1 cellular context compared by ENCODE assay signal in the genomic region with DNA sequence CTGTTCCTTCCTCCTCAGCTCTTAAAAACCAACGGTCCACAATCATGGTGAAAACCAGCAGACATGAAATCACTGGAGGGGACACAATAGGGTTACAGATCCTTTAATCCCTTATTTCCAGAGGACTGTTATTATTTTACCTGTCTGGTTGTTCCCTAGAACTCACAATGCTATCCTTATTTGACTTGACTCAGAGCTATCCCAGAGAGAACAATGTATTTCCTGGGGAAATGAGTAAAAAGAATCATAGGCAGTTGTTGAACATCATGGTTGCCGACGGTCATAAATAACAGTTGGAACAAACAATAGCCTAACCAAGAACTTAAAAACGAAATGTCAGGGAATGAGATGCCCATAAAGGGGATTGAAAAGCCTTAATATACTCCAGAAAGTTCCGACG.
TF ChIP-seq lines count a peak whose summit lies in the region.

No MANE protein-coding gene starts in this region.

TF ChIP-seq in endothelial cell of umbilical vein, 7 proteins besides CTCF, POLR2A, EP300 and RAD21:
- TF ChIP-seq JUN (IDR thresholded peaks at IDR 0.05; ENCODE audit: borderline replicate concordance, insufficient read depth, insufficient read length, low read depth) (no peak), MYC (IDR thresholded peaks at IDR 0.05; ENCODE audit: low read depth, low read length) (no peak), GATA2 (IDR thresholded peaks at IDR 0.05; ENCODE audit: insufficient read depth, insufficient read length, low read depth, low read length) (peak; percentile 22), FOS (IDR thresholded peaks at IDR 0.05; ENCODE audit: borderline replicate concordance, insufficient read depth, low read length) (peak; percentile 52), POLR2AphosphoS5 (IDR thresholded peaks at IDR 0.05; ENCODE audit: insufficient read depth, low read depth, low read length) (no peak), EZH2 (IDR thresholded peaks at IDR 0.05; ENCODE audit: borderline replicate concordance, low read depth, low read length, severe bottlenecking) (no peak)
- TF ChIP-seq, protein P1, sequence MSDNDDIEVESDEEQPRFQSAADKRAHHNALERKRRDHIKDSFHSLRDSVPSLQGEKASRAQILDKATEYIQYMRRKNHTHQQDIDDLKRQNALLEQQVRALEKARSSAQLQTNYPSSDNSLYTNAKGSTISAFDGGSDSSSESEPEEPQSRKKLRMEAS (IDR thresholded peaks at IDR 0.05; ENCODE audit: insufficient read depth, insufficient read length), result no peak
